Comparison of ENCODE assay signal across 8 cellular contexts in genomic region chr14:96275182-96276112, GRCh38. TPM values are rescaled to one million over a fixed set of nuclear protein-coding genes. Genes with fewer than 3 reads are reported as not detected.
A peak's percentile ranks its signal among the peaks of the same experiment; 100 is the strongest.
DNase-seq lines count a peak whose midpoint lies in the region; ATAC-seq, FAIRE-seq and TF ChIP-seq lines count a peak whose summit lies in the region.

No MANE protein-coding gene starts in this region.

- H3K36me3 Mint-ChIP-seq in Caco-2 (ENCODE audit: insufficient read depth, unreplicated experiment), result peaks cover 12% of the 10 kb centered on the region

- ATAC-seq in pancreas, result peak; percentile 69 to 88 (median 84)

- H3K9ac ChIP-seq in HUES6 (ENCODE audit: low read length), result no peak overlapping the region

- no peak for TF ChIP-seq POLR2A in Peyer's patch (IDR thresholded peaks at IDR 0.05)

- H3K9me3 Mint-ChIP-seq in Caco-2 (ENCODE audit: unreplicated experiment), result no peaks in the 10 kb centered on the region

- H3K9me3 ChIP-seq in Caco-2 (0 out of 2 replicates have a peak, but pooled peaks cover 6% of the 10 kb centered on the region), HUES6 (ENCODE audit: control insufficient read depth, insufficient read depth, low read depth, low read length) (peaks cover 35% of the 10 kb centered on the region), Peyer's patch (peaks cover 0 to 16% (median 3%) of the 10 kb centered on the region in 4 donors), pancreas (peaks cover 0 to 6% (median 0%) of the 10 kb centered on the region in 4 donors), tibial artery (peaks cover 5 to 18% (median 14%) of the 10 kb centered on the region in 3 donors)

- peaks cover 12% of the 10 kb centered on the region for H3K4me1 Mint-ChIP-seq in Caco-2 (ENCODE audit: low read depth, unreplicated experiment)

- no peaks in the 10 kb centered on the region for H3K36me3 ChIP-seq in Caco-2 (ENCODE audit: control insufficient read depth, insufficient read depth, low read length)
- H3K36me3 ChIP-seq in HUES6 (ENCODE audit: control insufficient read depth, insufficient read depth, low read length), result no peaks in the 10 kb centered on the region
- H3K36me3 ChIP-seq in Peyer's patch, result no peaks in the 10 kb centered on the region
- no peaks in the 10 kb centered on the region for H3K36me3 ChIP-seq in pancreas
- peaks cover 0 to 11% (median 0%) of the 10 kb centered on the region in 3 donors for H3K36me3 ChIP-seq in tibial artery

- no peaks in the 10 kb centered on the region for H3K27me3 ChIP-seq in Caco-2 (replicated peaks; ENCODE audit: control insufficient read depth, insufficient read depth, low read length)
- no peaks in the 10 kb centered on the region for H3K27me3 ChIP-seq in HUES6 (ENCODE audit: control insufficient read depth, insufficient read depth, low read length)
- no peaks in the 10 kb centered on the region for H3K27me3 ChIP-seq in Peyer's patch
- H3K27me3 ChIP-seq in pancreas, result no peaks in the 10 kb centered on the region
- H3K27me3 ChIP-seq in tibial artery, result no peaks in the 10 kb centered on the region

- WGBS in pancreas, 2 donors, result 8% methylated on average over 16 of the region's 16 CpGs

- H3K4me3 ChIP-seq in Caco-2 (ENCODE audit: low read depth, low read length) (no peak overlapping the region), HUES6 (ENCODE audit: low read depth, low read length) (0 out of 2 replicates have a peak overlapping the region, but pooled peaks have one; percentile 32), Peyer's patch (no peak overlapping the region), pancreas (no peak overlapping the region), tibial artery (no peak overlapping the region)

- H3K4me3 Mint-ChIP-seq in Caco-2 (ENCODE audit: unreplicated experiment), result peak overlapping the region; percentile 11

- POLR2A ChIA-PET in Caco-2 (lab: Charles Lee), result no interaction called here

- CTCF ChIA-PET in Caco-2 (lab: Charles Lee), result interaction anchor here (1.0 to 6.4 kb wide), 2 partner anchors 175 to 177 kb away, joined by 5 to 60 read pairs; no protein-coding TSS in a partner anchor

- peak; percentile 91 to 96 for TF ChIP-seq CTCF in Caco-2 (IDR thresholded peaks at IDR 0.05; ENCODE audit: insufficient read depth in 1 of 2, low read depth in 1 of 2, low read length in 1 of 2, severe bottlenecking in 1 of 2, unreplicated experiment in 1 of 2)
- TF ChIP-seq CTCF in Peyer's patch (IDR thresholded peaks at IDR 0.05), result peak; percentile 47 to 91 (median 81)
- peak; percentile 90 to 92 (median 92) for TF ChIP-seq CTCF in pancreas (IDR thresholded peaks at IDR 0.05)
- TF ChIP-seq CTCF in tibial artery (IDR thresholded peaks at IDR 0.05), result peak; percentile 74 to 81

- no peak for FAIRE-seq in pancreas (lab: Jason Lieb, UNC)

- no peaks in the 10 kb centered on the region for H3K27me3 Mint-ChIP-seq in Caco-2 (ENCODE audit: insufficient read depth, unreplicated experiment)

- H3K4me1 ChIP-seq in Caco-2 (peaks cover 12% of the 10 kb centered on the region), HUES6 (ENCODE audit: control insufficient read depth, insufficient read depth, low read length) (peaks cover 9% of the 10 kb centered on the region), Peyer's patch (peaks cover 0 to 16% (median 0%) of the 10 kb centered on the region in 4 donors), pancreas (peaks cover 0 to 13% (median 13%) of the 10 kb centered on the region in 3 donors), tibial artery (peaks cover 0 to 9% (median 2%) of the 10 kb centered on the region in 4 donors)

- H3K27ac ChIP-seq in HUES6 (ENCODE audit: low read depth, low read length), result no peak overlapping the region
- peak overlapping the region in 2 of 4 donors; percentile 22 to 24 for H3K27ac ChIP-seq in Peyer's patch
- peak overlapping the region; percentile 32 to 53 (median 42) for H3K27ac ChIP-seq in pancreas
- no peak overlapping the region for H3K27ac ChIP-seq in tibial artery

- no peak overlapping the region for H3K27ac Mint-ChIP-seq in Caco-2 (ENCODE audit: unreplicated experiment)

- BruUV-seq in Caco-2 (replicated peaks; lab: Mats Ljungman, UMichigan), result no TSS peak

- DNase-seq in Caco-2, result peak; percentile 64 to 83
- peak; percentile 38 to 84 (median 83) for DNase-seq in Peyer's patch
- DNase-seq in activated T-helper 9 cell treated with anti-CD3 and anti-CD28 coated beads, Interleukin-2, amount 50 U/mL, for 16 hours (ENCODE audit: low read depth), result peak; percentile 54
- DNase-seq in foreskin melanocyte, result peak; percentile 40
- peak; percentile 68 to 94 (median 84) for DNase-seq in pancreas
- peak; percentile 68 to 79 for DNase-seq in tibial artery
- no peak for DNase-seq in OCI-M2 (lab: John Stamatoyannopoulos, UW; ENCODE audit: unreplicated experiment)

- intact Hi-C loops in Caco-2 (cut with micrococcal nuclease; ENCODE audit: unreplicated experiment) (loop anchor here (1.0 to 5.0 kb wide), 5 partner anchors 78 to 218 kb away; no protein-coding TSS in a partner anchor), pancreas (cut with DNase I) (loop anchor here in 1 of 3 donors (10.0 kb wide), 1 partner anchor 181 kb away; no protein-coding TSS in a partner anchor), tibial artery (cut with DNase I; ENCODE audit: low total_unique reads) (loop anchor here (5.0 to 10.0 kb wide), 2 partner anchors 171 to 278 kb away; no protein-coding TSS in a partner anchor)

RNA-seq across cellular contexts. Expression of gene BDKRB1, which starts 19.4 kb away (rescaled TPM):
- total RNA-seq in Caco-2 (2022), result 0.18 TPM in 1 of 2 replicates, not detected in the other
- 1 to 10 TPM; 2.2 to 3.4 (median 2.8) TPM for total RNA-seq in Peyer's patch
- total RNA-seq in pancreas, result under 1 TPM; 0.12 to 0.92 (median 0.50) TPM
- 1 to 10 TPM; 3.0 to 4.5 TPM for polyA plus RNA-seq in pancreas

Comparison
In these comparisons a context has a peak if more than half of its experiments do, and no peak if none do; other contexts are left out.
1. H3K27ac ChIP-seq: peak in pancreas (4 of 4); none in HUES6 (single experiment) and tibial artery (0 of 2).
2. Peak in every context shown above with its lines, with median percentiles within 50 percentile points of each other: CTCF ChIP-seq.